ENCODE assay signal across 8 cellular contexts in genomic region chr6:27472182-27472616, GRCh38. TPM values are rescaled to one million over a fixed set of nuclear protein-coding genes. Genes with fewer than 3 reads are reported as not detected.
A peak's percentile ranks its signal among the peaks of the same experiment; 100 is the strongest.
DNase-seq lines count a peak whose midpoint lies in the region; ATAC-seq and TF ChIP-seq lines count a peak whose summit lies in the region.

No MANE protein-coding gene starts in this region.

- peak overlapping the region; percentile 75 for H3K4me2 ChIP-seq in mesenchymal stem cell (ENCODE audit: low read length, poor library complexity, severe bottlenecking)

- no peak overlapping the region for H3K14ac ChIP-seq in mesenchymal stem cell (ENCODE audit: low read length in 2 of 2)

- H3K27me3 ChIP-seq in ectodermal cell (ENCODE audit: control insufficient read depth, insufficient read depth, low read length, poor library complexity, severe bottlenecking): no peaks in the 10 kb centered on the region
- no peaks in the 10 kb centered on the region for H3K27me3 ChIP-seq in mesenchymal stem cell (ENCODE audit: control insufficient read depth in 1 of 2, insufficient read depth in 1 of 2, low read length in 2 of 2)

- H2AFZ ChIP-seq in mesenchymal stem cell (ENCODE audit: low read depth, low read length): peak overlapping the region; percentile 43

- H3K27ac ChIP-seq in ectodermal cell (ENCODE audit: insufficient read depth, low read depth, low read length, poor library complexity, severe bottlenecking): peak overlapping the region; percentile 84
- peak overlapping the region; percentile 72 for H3K27ac ChIP-seq in mesenchymal stem cell (ENCODE audit: low read length, poor library complexity, severe bottlenecking)

- no peak overlapping the region for H2BK12ac ChIP-seq in mesenchymal stem cell (ENCODE audit: low read length in 2 of 2)

- peak overlapping the region; percentile 78 to 94 for H3K18ac ChIP-seq in mesenchymal stem cell (ENCODE audit: low read depth in 1 of 2, low read length in 2 of 2)

- H3K23ac ChIP-seq in mesenchymal stem cell (ENCODE audit: low read length in 2 of 2): peak overlapping the region in 1 of 2 experiments; percentile 49

- H3K9ac ChIP-seq in mesenchymal stem cell (ENCODE audit: low read length): peak overlapping the region; percentile 92

- H3K4ac ChIP-seq in mesenchymal stem cell (ENCODE audit: low read depth in 1 of 2, low read length in 2 of 2): peak overlapping the region in 1 of 2 experiments; percentile 57

- H3K9me3 ChIP-seq in ectodermal cell (ENCODE audit: control insufficient read depth, low read length) (no peaks in the 10 kb centered on the region), mesenchymal stem cell (ENCODE audit: control insufficient read depth, low read length) (peaks cover 6% of the 10 kb centered on the region)

- H2BK5ac ChIP-seq in mesenchymal stem cell (ENCODE audit: low read depth, low read length, poor library complexity, severe bottlenecking): no peak overlapping the region

- 3 to 4% methylated on average over 13 of the region's 13 CpGs for WGBS in ectodermal cell, 2 experiments
- WGBS in mesenchymal stem cell: 2% methylated on average over 13 of the region's 13 CpGs

- no peak overlapping the region for H2BK120ac ChIP-seq in mesenchymal stem cell (ENCODE audit: low read depth, low read length)

- no peak overlapping the region for H2AK5ac ChIP-seq in mesenchymal stem cell (ENCODE audit: low read length, severe bottlenecking)

- peak overlapping the region; percentile 13 for H2BK15ac ChIP-seq in mesenchymal stem cell (ENCODE audit: low read depth, poor library complexity, severe bottlenecking)

- POLR2A ChIA-PET in AG04449 (lab: Yijun Ruan, JAX): interaction anchor here (1.0 kb wide), 1 partner anchor 176 kb away, joined by 5 read pairs; no protein-coding TSS in a partner anchor

- peak overlapping the region; percentile 96 for H3K4me3 ChIP-seq in AG04449 (ENCODE audit: low read depth, low read length)
- peak overlapping the region; percentile 46 for H3K4me3 ChIP-seq in ectodermal cell (ENCODE audit: insufficient read depth, low read depth, low read length)
- H3K4me3 ChIP-seq in mesenchymal stem cell (ENCODE audit: insufficient read depth in 1 of 2, low read depth in 1 of 2, low read length in 2 of 2): peak overlapping the region; percentile 79 to 90

- DNase-seq in AG04449 (ENCODE audit: low read depth, low spot score) (no peak), NCI-H446 (lab: John Stamatoyannopoulos, UW) (peak; percentile 43 to 64), mesenchymal stem cell (peak; percentile 88)
- DNase-seq in activated CD4-positive, alpha-beta T cell treated with anti-CD3 and anti-CD28 coated beads for 4 hours: peak; percentile 56 to 65
- peak; percentile 30 for DNase-seq in stimulated activated CD8-positive, alpha-beta memory T cell treated with anti-CD3 and anti-CD28 coated beads, Interleukin-15, amount 100 ng/mL, for 1 hour (ENCODE audit: low read depth)

- CTCF ChIA-PET in AG04449 (lab: Yijun Ruan, JAX): interaction anchor here (1.1 kb wide), 1 partner anchor 11 kb away, joined by 3 read pairs; no protein-coding TSS in a partner anchor

- no peak for TF ChIP-seq CTCF in AG04449 (IDR thresholded peaks at IDR 0.05; ENCODE audit: insufficient read depth, low read length, missing control alignments)

- peak; percentile 24 for ATAC-seq in GM18520 (IDR thresholded peaks at IDR 0.05; ENCODE audit: unreplicated experiment)
- peak; percentile 36 for ATAC-seq in HG03095 (IDR thresholded peaks at IDR 0.05; ENCODE audit: unreplicated experiment)

- H4K8ac ChIP-seq in mesenchymal stem cell (ENCODE audit: low read length): peak overlapping the region; percentile 95

- peaks cover 11% of the 10 kb centered on the region for H3K79me1 ChIP-seq in mesenchymal stem cell (replicated peaks; ENCODE audit: low read length, poor library complexity, severe bottlenecking)

- peaks cover 13% of the 10 kb centered on the region for H3K36me3 ChIP-seq in ectodermal cell (ENCODE audit: control insufficient read depth, insufficient read depth, low read length)
- peaks cover 3 to 33% of the 10 kb centered on the region in 2 experiments for H3K36me3 ChIP-seq in mesenchymal stem cell (ENCODE audit: control insufficient read depth in 1 of 2, insufficient read depth in 2 of 2, low read depth in 1 of 2, low read length in 2 of 2)

- H3K4me1 ChIP-seq in ectodermal cell (ENCODE audit: control insufficient read depth, insufficient read depth, low read length) (peaks cover 8% of the 10 kb centered on the region), mesenchymal stem cell (ENCODE audit: control insufficient read depth, insufficient read depth, low read depth, low read length) (peaks cover 1% of the 10 kb centered on the region)

- H4K91ac ChIP-seq in mesenchymal stem cell (ENCODE audit: low read length): no peak overlapping the region

RNA-seq across cellular contexts. Expression of gene ZNF184, which starts 0.7 kb away (rescaled TPM):
- 13.8 TPM for polyA plus RNA-seq in ectodermal cell (2013, experiment 1 of 4)
- 12.8 TPM for polyA plus RNA-seq in ectodermal cell (2013, experiment 2 of 4)
- polyA plus RNA-seq in ectodermal cell (2013, experiment 3 of 4): 12.4 TPM
- polyA plus RNA-seq in ectodermal cell (2013, experiment 4 of 4): 13.2 TPM
- 5.0 TPM for polyA plus RNA-seq in mesenchymal stem cell (2013, experiment 1 of 2)
- polyA plus RNA-seq in mesenchymal stem cell (2013, experiment 2 of 2): 5.2 TPM

Comparison
In these comparisons a context has a peak if more than half of its experiments do, and no peak if none do; other contexts are left out.
1. H3K4me3 ChIP-seq: peak in every context shown above with its lines; median percentile 96 in AG04449; 84 in mesenchymal stem cell; 46 in ectodermal cell.